7 cellular contexts compared by ENCODE assay signal in genomic region chr22:31205039-31205438, GRCh38. TPM values are rescaled to one million over a fixed set of nuclear protein-coding genes. Genes with fewer than 3 reads are reported as not detected.
DNase-seq lines count a peak whose midpoint lies in the region; ATAC-seq and TF ChIP-seq lines count a peak whose summit lies in the region.
"Not testable (repeated sequence)": the region's sequence is repeated elsewhere in the genome, so short reads cannot be mapped to it uniquely, and the experiment has no call there.

No MANE protein-coding gene starts in this region.

- H4K20me1 ChIP-seq in HCT116 (ENCODE audit: insufficient read depth), result not testable (repeated sequence)

- H3K36me3 ChIP-seq in HCT116 (ENCODE audit: control insufficient read depth in 1 of 2, insufficient read depth in 2 of 2, low read length in 2 of 2), result not testable (repeated sequence)
- H3K36me3 ChIP-seq in psoas muscle (ENCODE audit: insufficient read depth in 1 of 2, low read depth in 1 of 2) (peaks cover 7 to 48% of the 10 kb centered on the region in 2 donors), upper lobe of left lung (peaks cover 0 to 44% (median 18%) of the 10 kb centered on the region in 4 donors)

- not testable (repeated sequence) for TF ChIP-seq RAD21 in HCT116 (IDR thresholded peaks at IDR 0.05; ENCODE audit: low read depth)

- peaks cover 16% of the 10 kb centered on the region for H3K36me3 Mint-ChIP-seq in activated naive CD4-positive, alpha-beta T cell treated with anti-CD3 and anti-CD28 coated beads, Interleukin-2, amount 10 ng/mL, durations not matched to agents 7 days and 5 days
- H3K36me3 Mint-ChIP-seq in mesothelial cell of epicardium, result peaks cover 21% of the 10 kb centered on the region

- TSS peak; percentile 29 for BruUV-seq in HCT116 (replicated peaks; lab: Mats Ljungman, UMichigan)

- intact Hi-C loops in HCT116 (cut with micrococcal nuclease); psoas muscle (cut with DNase I): not testable (repeated sequence)

- not testable (repeated sequence) for H3K4me2 ChIP-seq in HCT116 (ENCODE audit: low read length)

- not testable (repeated sequence) for TF ChIP-seq CTCF in 22Rv1 (IDR thresholded peaks at IDR 0.05); HCT116 (IDR thresholded peaks at IDR 0.05 in 2 of 3, conservative IDR thresholded peaks at IDR 0.05 in 1 of 3; ENCODE audit: borderline replicate concordance in 1 of 3, insufficient read depth in 1 of 3, low read depth in 2 of 3, low read length in 2 of 3); mesothelial cell of epicardium (IDR thresholded peaks at IDR 0.05; ENCODE audit: unreplicated experiment); psoas muscle (IDR thresholded peaks at IDR 0.05); upper lobe of left lung (IDR thresholded peaks at IDR 0.05)

- CTCF ChIA-PET in HCT116 (lab: Charles Lee); activated naive CD4-positive, alpha-beta T cell treated with anti-CD3 and anti-CD28 coated beads, Interleukin-2, amount 10 ng/mL, durations not matched to agents 7 days and 5 days (lab: Charles Lee): not testable (repeated sequence)

- H2AFZ ChIP-seq in HCT116 (ENCODE audit: low read depth, low read length, poor library complexity, severe bottlenecking), result not testable (repeated sequence)

- H3K4me3 Mint-ChIP-seq in activated naive CD4-positive, alpha-beta T cell treated with anti-CD3 and anti-CD28 coated beads, Interleukin-2, amount 10 ng/mL, durations not matched to agents 7 days and 5 days; mesothelial cell of epicardium: not testable (repeated sequence)

- TF ChIP-seq EP300 in upper lobe of left lung (IDR thresholded peaks at IDR 0.05), result not testable (repeated sequence)

- H3K4me3 ChIP-seq in HCT116 (replicated peaks in 1 of 2; ENCODE audit: low read depth in 1 of 2, low read length in 2 of 2); psoas muscle; upper lobe of left lung: not testable (repeated sequence)

- not testable (repeated sequence) for H3K9me3 Mint-ChIP-seq in activated naive CD4-positive, alpha-beta T cell treated with anti-CD3 and anti-CD28 coated beads, Interleukin-2, amount 10 ng/mL, durations not matched to agents 7 days and 5 days; mesothelial cell of epicardium

- 0 out of 2 replicates have a peak overlapping the region, but pooled peaks have one; percentile 46 for H3K27ac ChIP-seq in 22Rv1
- H3K27ac ChIP-seq in HCT116 (ENCODE audit: low read depth, low read length), result not testable (repeated sequence)
- H3K27ac ChIP-seq in epithelial cell of prostate, result peak overlapping the region; percentile 54
- H3K27ac ChIP-seq in psoas muscle, result peak overlapping the region; percentile 82
- H3K27ac ChIP-seq in upper lobe of left lung, result peak overlapping the region; percentile 31 to 93 (median 54)

- H3K27me3 Mint-ChIP-seq in activated naive CD4-positive, alpha-beta T cell treated with anti-CD3 and anti-CD28 coated beads, Interleukin-2, amount 10 ng/mL, durations not matched to agents 7 days and 5 days; mesothelial cell of epicardium (ENCODE audit: low read depth): not testable (repeated sequence)

- not testable (repeated sequence) for TF ChIP-seq POLR2A in HCT116 (IDR thresholded peaks at IDR 0.05; ENCODE audit: borderline replicate concordance, extremely low read depth, insufficient read depth, insufficient read length); upper lobe of left lung (IDR thresholded peaks at IDR 0.05)

- not testable (repeated sequence) for DNase-seq in HCT116 (ENCODE audit: low read depth, low spot score); activated naive CD4-positive, alpha-beta T cell treated with anti-CD3 and anti-CD28 coated beads, Interleukin-2, amount 10 ng/mL, durations not matched to agents 7 days and 5 days; epithelial cell of prostate (ENCODE audit: low read depth, low spot score); mesothelial cell of epicardium (ENCODE audit: low spot score in 2 of 2, unreplicated experiment in 2 of 2); psoas muscle; upper lobe of left lung

- WGBS in psoas muscle, 3 donors, result 27 to 49% (median 34%) methylated on average over 4 of the region's 4 CpGs
- WGBS in upper lobe of left lung, 2 donors, result 59 to 78% methylated on average over 4 of the region's 4 CpGs

- RAD21 ChIA-PET in HCT116 (lab: Charles Lee; ENCODE audit: low non-redundant PET in 1 of 2, low total read pairs in 2 of 2, uncharacterized antibody in 2 of 2, unreplicated experiment in 2 of 2), result not testable (repeated sequence)

- POLR2A ChIA-PET in HCT116 (lab: Charles Lee), result not testable (repeated sequence)

- H3K9me3 ChIP-seq in HCT116 (ENCODE audit: control insufficient read depth in 1 of 2, insufficient read depth in 1 of 2, low read depth in 1 of 2, low read length in 2 of 2); psoas muscle; upper lobe of left lung: not testable (repeated sequence)

- H3K9ac ChIP-seq in HCT116 (ENCODE audit: low read length), result not testable (repeated sequence)

- ATAC-seq in HCT116; upper lobe of left lung (ENCODE audit: low FRiP score in 2 of 2): not testable (repeated sequence)
- ATAC-seq in psoas muscle, result peak in 2 of 4 donors; percentile 5 to 9

- H3K27ac Mint-ChIP-seq in activated naive CD4-positive, alpha-beta T cell treated with anti-CD3 and anti-CD28 coated beads, Interleukin-2, amount 10 ng/mL, durations not matched to agents 7 days and 5 days, result peak overlapping the region; percentile 65
- H3K27ac Mint-ChIP-seq in mesothelial cell of epicardium, result peak overlapping the region; percentile 53

- H3K9me2 ChIP-seq in HCT116 (ENCODE audit: insufficient read depth), result not testable (repeated sequence)

- not testable (repeated sequence) for H3K4me1 ChIP-seq in HCT116 (ENCODE audit: control insufficient read depth in 1 of 2, insufficient read depth in 2 of 2, low read length in 2 of 2)
- H3K4me1 ChIP-seq in psoas muscle, result peaks cover 21% of the 10 kb centered on the region
- H3K4me1 ChIP-seq in upper lobe of left lung, result peaks cover 12 to 34% (median 22%) of the 10 kb centered on the region in 4 donors

- H3K79me2 ChIP-seq in HCT116 (ENCODE audit: insufficient read depth, low read length), result not testable (repeated sequence)

- H3K4me1 Mint-ChIP-seq in activated naive CD4-positive, alpha-beta T cell treated with anti-CD3 and anti-CD28 coated beads, Interleukin-2, amount 10 ng/mL, durations not matched to agents 7 days and 5 days, result peaks cover 14% of the 10 kb centered on the region
- H3K4me1 Mint-ChIP-seq in mesothelial cell of epicardium, result peaks cover 23% of the 10 kb centered on the region

- not testable (repeated sequence) for H3K27me3 ChIP-seq in HCT116 (ENCODE audit: insufficient read depth, low read length); psoas muscle (ENCODE audit: insufficient read depth in 3 of 3, low read length in 2 of 3); upper lobe of left lung

RNA-seq across cellular contexts. Expression of gene LIMK2, which starts 7.1 kb away (rescaled TPM):
- total RNA-seq in HCT116 (2021; ENCODE audit: unreplicated experiment) (21.9 TPM), mesothelial cell of epicardium (109 to 121 TPM (median 117 TPM) in 3 replicates), psoas muscle (10 to 100 TPM; 12.5 to 73.5 (median 41.1) TPM), upper lobe of left lung (100 to 1,000 TPM in 2 of 6 donors, 10 to 100 TPM in 4; 44.5 to 141 (median 75.8) TPM)
- polyA plus RNA-seq in HCT116 (2012), result 14.1 and 15.2 TPM in 2 replicates
- polyA plus RNA-seq in psoas muscle, result 1 to 10 TPM; 4.0 to 4.8 (median 4.5) TPM

RNA-seq across cellular contexts. Expression of gene RNF185, which starts 45.1 kb away (rescaled TPM):
- 17.1 TPM for total RNA-seq in HCT116 (2021; ENCODE audit: unreplicated experiment)
- 12.2 and 13.3 TPM in 2 replicates for polyA plus RNA-seq in HCT116 (2012)
- total RNA-seq in mesothelial cell of epicardium, result 27.4 to 28.6 TPM (median 27.8 TPM) in 3 replicates
- 10 to 100 TPM; 18.7 to 38.7 (median 25.8) TPM for total RNA-seq in psoas muscle
- polyA plus RNA-seq in psoas muscle, result 10 to 100 TPM; 16.9 to 26.7 (median 19.4) TPM
- total RNA-seq in upper lobe of left lung, result 10 to 100 TPM; 17.8 to 40.0 (median 34.1) TPM
